ENCODE assay signal across 8 cellular contexts in the genomic region with DNA sequence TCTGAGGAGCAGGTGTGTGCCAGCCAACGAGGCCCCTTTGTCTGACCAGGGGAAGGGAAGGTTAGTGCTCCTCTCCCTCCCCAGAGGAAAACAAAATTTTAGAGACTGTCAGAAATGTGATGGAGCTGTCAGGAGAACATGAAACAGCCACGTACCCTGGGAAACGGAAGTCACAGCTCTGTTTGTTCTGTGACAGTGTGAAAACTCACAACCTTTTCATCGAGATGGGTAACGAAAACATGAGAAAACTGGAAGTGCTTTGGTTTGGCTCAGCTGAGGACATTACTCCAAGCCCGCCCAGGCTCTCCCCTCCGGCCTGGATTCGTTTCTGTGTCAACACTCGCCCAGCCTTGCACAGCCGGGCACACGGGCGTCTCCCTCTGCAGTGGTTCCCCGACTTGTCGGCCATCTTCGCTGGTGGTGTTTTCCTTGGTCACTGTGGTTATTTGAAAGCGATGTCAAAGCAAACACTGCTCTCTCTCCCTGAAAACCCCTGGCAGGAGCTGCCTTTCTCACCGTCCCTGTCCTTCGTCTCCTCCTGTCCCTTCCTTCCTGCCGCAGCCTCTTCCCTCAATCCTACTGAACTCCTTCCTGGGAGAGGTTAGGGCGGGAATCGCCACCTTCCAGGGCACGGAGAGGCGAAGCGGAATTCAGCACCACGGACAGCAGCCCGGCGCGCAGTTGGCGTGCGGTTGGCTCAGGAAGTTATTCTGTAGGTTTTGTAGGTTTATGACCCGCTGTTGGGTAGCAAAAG. TPM values are rescaled to one million over a fixed set of nuclear protein-coding genes. Genes with fewer than 3 reads are reported as not detected.
DNase-seq lines count a peak whose midpoint lies in the region; TF ChIP-seq lines count a peak whose summit lies in the region.

No MANE protein-coding gene starts in this region.

- peak; percentile 57 for DNase-seq in HT-29 (ENCODE audit: low spot score)
- DNase-seq in activated CD4-positive, alpha-beta T cell treated with anti-CD3 and anti-CD28 coated beads, Interleukin-2, amount 50 U/mL, for 4 hours: peak; percentile 56 to 62
- peak; percentile 58 to 74 for DNase-seq in erythroblast (lab: John Stamatoyannopoulos, UW)
- DNase-seq in stimulated activated CD4-positive, alpha-beta T cell treated with anti-CD3 and anti-CD28 coated beads, TNF-alpha, amount 100 ng/mL, for 1 hour (ENCODE audit: low read depth in 3 of 3, low spot score in 1 of 3): peak in 2 of 3 donors; percentile 45 to 63
- no peak for DNase-seq in NK-92 (lab: John Stamatoyannopoulos, UW; ENCODE audit: unreplicated experiment)
- no peak for DNase-seq in Calu3
- no peak for DNase-seq in NCI-H2196 treated with DMSO at 0.1 percent for 48 hours (lab: John Stamatoyannopoulos, UW; ENCODE audit: unreplicated experiment)
- no peak for DNase-seq in NCI-H524 (lab: John Stamatoyannopoulos, UW)

- H3K4me1 Mint-ChIP-seq in Calu3 (ENCODE audit: low read depth, unreplicated experiment): peaks cover 9% of the 10 kb centered on the region

- TF ChIP-seq CTCF in Calu3 (IDR thresholded peaks at IDR 0.05; ENCODE audit: unreplicated experiment): no peak

- TF ChIP-seq POLR2A in erythroblast (IDR thresholded peaks at IDR 0.05; ENCODE audit: low read length): no peak

- no peak overlapping the region for H3K4me3 Mint-ChIP-seq in Calu3 (ENCODE audit: low read depth, unreplicated experiment)

- intact Hi-C loops in Calu3 (cut with micrococcal nuclease; ENCODE audit: unreplicated experiment): loop anchor here (10.0 kb wide), 1 partner anchor 389 kb away; no protein-coding TSS in a partner anchor

- no peaks in the 10 kb centered on the region for H3K9me3 Mint-ChIP-seq in Calu3 (ENCODE audit: low read depth, unreplicated experiment)

- H3K36me3 Mint-ChIP-seq in Calu3 (ENCODE audit: insufficient read depth, unreplicated experiment): no peaks in the 10 kb centered on the region

- no peak overlapping the region for H3K27ac Mint-ChIP-seq in Calu3 (ENCODE audit: unreplicated experiment)

- H3K27me3 Mint-ChIP-seq in Calu3 (ENCODE audit: unreplicated experiment): peaks cover 75% of the 10 kb centered on the region

- CTCF ChIA-PET in Calu3 (lab: Charles Lee): no interaction called here

- BruUV-seq in Calu3 (replicated peaks; lab: Mats Ljungman, UMichigan): no TSS peak

RNA-seq across cellular contexts. Expression of a gene that starts 12.9 kb away (rescaled TPM):
- total RNA-seq in HT-29 (2014; rRNA removed; shearing (Covaris generic)): 250 and 300 TPM in 2 replicates
- total RNA-seq in Calu3 (2022): 82.9 and 87.7 TPM in 2 replicates

RNA-seq across cellular contexts. Expression of a gene that starts 25.1 kb away (rescaled TPM):
- 0.03 TPM in 1 of 2 replicates, not detected in the other for total RNA-seq in HT-29 (2014; rRNA removed; shearing (Covaris generic))
- total RNA-seq in Calu3 (2022): 0.05 and 0.07 TPM in 2 replicates

RNA-seq across cellular contexts. Expression of a gene that starts 25.1 kb away (rescaled TPM):
- 314 and 320 TPM in 2 replicates for total RNA-seq in HT-29 (2014; rRNA removed; shearing (Covaris generic))
- total RNA-seq in Calu3 (2022): 294 and 372 TPM in 2 replicates

RNA-seq across cellular contexts. Expression of a gene that starts 43.4 kb away (rescaled TPM):
- total RNA-seq in HT-29 (2014; rRNA removed; shearing (Covaris generic)): 16.9 and 19.0 TPM in 2 replicates
- total RNA-seq in Calu3 (2022): 39.2 and 44.3 TPM in 2 replicates

Comparison
In these comparisons a context has a peak if more than half of its experiments do, and no peak if none do; other contexts are left out.
1. DNase-seq: peak in HT-29 (single experiment), activated CD4-positive, alpha-beta T cell treated with anti-CD3 and anti-CD28 coated beads, Interleukin-2, amount 50 U/mL, for 4 hours (2 of 2), erythroblast (2 of 2) and stimulated activated CD4-positive, alpha-beta T cell treated with anti-CD3 and anti-CD28 coated beads, TNF-alpha, amount 100 ng/mL, for 1 hour (2 of 3); none in NK-92 (single experiment), Calu3 (single experiment), NCI-H2196 treated with DMSO at 0.1 percent for 48 hours (single experiment) and NCI-H524 (0 of 2).